10 cellular contexts compared by ENCODE assay signal in the genomic region with DNA sequence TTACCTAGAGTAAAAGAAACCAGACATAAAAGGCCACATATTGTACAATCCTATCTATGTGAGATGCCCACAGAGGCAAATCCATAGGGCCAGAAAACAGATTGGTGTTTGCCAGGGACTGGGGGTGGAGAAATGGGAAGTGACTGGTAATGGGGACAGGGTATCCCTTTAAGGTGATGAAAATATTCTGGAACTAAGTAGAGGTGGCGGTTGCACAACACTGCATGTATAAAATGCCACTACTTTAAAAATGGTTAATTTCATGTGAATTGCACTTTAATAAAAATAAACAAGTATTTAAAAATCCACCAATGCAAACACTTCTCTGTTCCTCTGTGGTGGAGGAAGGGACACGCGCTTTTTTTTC. TPM values are rescaled to one million over a fixed set of nuclear protein-coding genes. Genes with fewer than 3 reads are reported as not detected.
A peak's percentile ranks its signal among the peaks of the same experiment; 100 is the strongest.
DNase-seq lines count a peak whose midpoint lies in the region; ATAC-seq and TF ChIP-seq lines count a peak whose summit lies in the region.
"Had no signal": no experiment of that assay in that cellular context is flagged by ENCODE, and none has a peak within 500 bp of the region (broad histone marks: within the 10 kb centered on the region; RNA-seq: fewer than 3 reads in every experiment).

No MANE protein-coding gene starts in this region.

- H3K4me3 Mint-ChIP-seq in naive thymus-derived CD8-positive, alpha-beta T cell = peak overlapping the region; percentile 57 to 87 (median 76)
- H3K4me3 Mint-ChIP-seq in Calu3 (ENCODE audit: low read depth, unreplicated experiment) = no peak overlapping the region

- peak; percentile 35 for ATAC-seq in Right ventricle myocardium inferior
- ATAC-seq in naive thymus-derived CD8-positive, alpha-beta T cell = no peak
- no peak for ATAC-seq in HG03378 (IDR thresholded peaks at IDR 0.05; ENCODE audit: unreplicated experiment)

- no peaks in the 10 kb centered on the region for H3K36me3 ChIP-seq in effector memory CD4-positive, alpha-beta T cell (ENCODE audit: control insufficient read depth, insufficient read depth, low read length)
- no peaks in the 10 kb centered on the region for H3K36me3 ChIP-seq in vagina

- no peaks in the 10 kb centered on the region for H3K9me3 Mint-ChIP-seq in naive thymus-derived CD8-positive, alpha-beta T cell
- H3K9me3 Mint-ChIP-seq in Calu3 (ENCODE audit: low read depth, unreplicated experiment) = no peaks in the 10 kb centered on the region
- H3K9me3 Mint-ChIP-seq: activated T-cell treated with anti-CD3 and anti-CD28 coated beads, Interleukin-2, amount 50 U/mL, for 4 hours had no signal

- peaks cover 14% of the 10 kb centered on the region for H3K4me1 ChIP-seq in effector memory CD4-positive, alpha-beta T cell (ENCODE audit: control insufficient read depth, insufficient read depth, low read length, poor library complexity, severe bottlenecking)
- peaks cover 47% of the 10 kb centered on the region for H3K4me1 ChIP-seq in vagina

- H3K9me3 ChIP-seq in effector memory CD4-positive, alpha-beta T cell (ENCODE audit: control insufficient read depth, low read length) = no peaks in the 10 kb centered on the region
- H3K9me3 ChIP-seq in vagina = no peaks in the 10 kb centered on the region

- DNase-seq in Right ventricle myocardium inferior (ENCODE audit: missing footprints) (no peak), cardiac septum (ENCODE audit: low spot score) (no peak), vagina (ENCODE audit: extremely low spot score in 2 of 2) (no peak), NCI-H2081 (lab: John Stamatoyannopoulos, UW) (no peak), Calu3 (no peak)
- no peak for DNase-seq in effector memory CD4-positive, alpha-beta T cell
- DNase-seq in naive thymus-derived CD8-positive, alpha-beta T cell = no peak
- DNase-seq: glutamatergic neuron had no signal

- peaks cover 21 to 58% (median 44%) of the 10 kb centered on the region in 4 donors for H3K4me1 Mint-ChIP-seq in naive thymus-derived CD8-positive, alpha-beta T cell
- H3K4me1 Mint-ChIP-seq in Calu3 (ENCODE audit: low read depth, unreplicated experiment) = peaks cover 12% of the 10 kb centered on the region

- TF ChIP-seq CTCF in vagina (IDR thresholded peaks at IDR 0.05) = no peak
- TF ChIP-seq CTCF in Calu3 (IDR thresholded peaks at IDR 0.05; ENCODE audit: unreplicated experiment) = no peak

- no TSS peak for BruUV-seq in Calu3 (replicated peaks; lab: Mats Ljungman, UMichigan)

- intact Hi-C loops in Right ventricle myocardium inferior (cut with DNase I) = loop anchor here (2.0 kb wide), 2 partner anchors 24 to 42 kb away; a partner anchor contains a TSS
- intact Hi-C loops in cardiac septum (cut with DNase I) = loop anchor here (2.0 to 5.0 kb wide), 2 partner anchors 36 to 42 kb away; a partner anchor contains a TSS
- intact Hi-C loops in vagina (cut with DNase I) = no loop called here
- intact Hi-C loops in Calu3 (cut with micrococcal nuclease; ENCODE audit: unreplicated experiment) = no loop called here

- CTCF ChIA-PET in Calu3 (lab: Charles Lee) = no interaction called here

- POLR2A ChIA-PET in naive thymus-derived CD8-positive, alpha-beta T cell (lab: Charles Lee) = interaction anchor here (0.8 to 2.5 kb wide), 10 partner anchors 8 to 93 kb away, joined by 3 to 24 read pairs (median 6); a partner anchor contains a TSS

- no peak for TF ChIP-seq POLR2A in vagina (IDR thresholded peaks at IDR 0.05)

- H3K27me3 Mint-ChIP-seq in naive thymus-derived CD8-positive, alpha-beta T cell = peaks cover 0 to 12% (median 2%) of the 10 kb centered on the region in 5 donors
- H3K27me3 Mint-ChIP-seq in Calu3 (ENCODE audit: unreplicated experiment) = peaks cover 17% of the 10 kb centered on the region

- no peak overlapping the region for H3K27ac ChIP-seq in effector memory CD4-positive, alpha-beta T cell (ENCODE audit: insufficient read depth, low read length, poor library complexity, severe bottlenecking)
- peak overlapping the region; percentile 87 for H3K27ac ChIP-seq in vagina

- no peaks in the 10 kb centered on the region for H3K27me3 ChIP-seq in effector memory CD4-positive, alpha-beta T cell (replicated peaks; ENCODE audit: control insufficient read depth, insufficient read depth, low read length, poor library complexity, severe bottlenecking)
- no peaks in the 10 kb centered on the region for H3K27me3 ChIP-seq in vagina

- peak overlapping the region; percentile 26 for H3K4me3 ChIP-seq in effector memory CD4-positive, alpha-beta T cell (ENCODE audit: insufficient read depth, low read depth, low read length, poor library complexity, severe bottlenecking)
- peak overlapping the region; percentile 14 to 30 for H3K4me3 ChIP-seq in vagina

- H3K36me3 Mint-ChIP-seq in naive thymus-derived CD8-positive, alpha-beta T cell = no peaks in the 10 kb centered on the region
- H3K36me3 Mint-ChIP-seq in Calu3 (ENCODE audit: insufficient read depth, unreplicated experiment) = no peaks in the 10 kb centered on the region

- H3K27ac Mint-ChIP-seq in naive thymus-derived CD8-positive, alpha-beta T cell = peak overlapping the region; percentile 59 to 97 (median 92)
- H3K27ac Mint-ChIP-seq in Calu3 (ENCODE audit: unreplicated experiment) = no peak overlapping the region

RNA-seq across cellular contexts. Expression of a gene that starts 41.5 kb away (rescaled TPM):
- total RNA-seq in Right ventricle myocardium inferior (73.1 TPM), cardiac septum (44.6 TPM), vagina (252 TPM), Calu3 (2022) (2.5 and 5.0 TPM in 2 replicates)
- 100 to 1,000 TPM; 386 to 393 TPM for total RNA-seq in naive thymus-derived CD8-positive, alpha-beta T cell
- 100 to 1,000 TPM; 115 to 216 (median 166) TPM for polyA plus RNA-seq in naive thymus-derived CD8-positive, alpha-beta T cell

Comparison
In these comparisons a context has a peak if more than half of its experiments do, and no peak if none do; other contexts are left out.
1. intact Hi-C loops: an anchor here in Right ventricle myocardium inferior (2.0 kb wide) and cardiac septum (2.0 to 5.0 kb wide); none called in vagina and Calu3.